In genomic region chr10:131055437-131055836, GRCh38 we compare ENCODE assay signal across 27 cellular contexts.
"Had no signal": no experiment of that assay in that cellular context is flagged by ENCODE, and none has a peak within 500 bp of the region (broad histone marks: within the 10 kb centered on the region; RNA-seq: fewer than 3 reads in every experiment).

No MANE protein-coding gene starts in this region.

- H3K27me3 ChIP-seq: colonic mucosa, foreskin keratinocyte, gastrocnemius medialis had no signal

- H3K27me3 Mint-ChIP-seq: dendritic cell treated with granulocyte-macrophage colony-stimulating factor and Interleukin-4, amounts not matched to agents 40 ng/mL and 50 ng/mL, for 4 days; effector memory CD8-positive, alpha-beta T cell had no signal

- H3K36me3 ChIP-seq: colonic mucosa, esophagus muscularis mucosa, esophagus squamous epithelium, gastrocnemius medialis, gastroesophageal sphincter, heart left ventricle, heart right ventricle had no signal

- DNase-seq: colonic mucosa; cortex of kidney; dermis blood vessel endothelial cell; dorsolateral prefrontal cortex; effector CD4-positive, alpha-beta T cell; effector CD8-positive, alpha-beta T cell; effector memory CD4-positive, alpha-beta T cell; effector memory CD8-positive, alpha-beta T cell; endodermal cell; erythroblast; esophagus squamous epithelium; foreskin fibroblast; foreskin keratinocyte; foreskin melanocyte; gastrocnemius medialis; glutamatergic neuron; heart left ventricle; heart right ventricle had no signal

- H3K27ac Mint-ChIP-seq: dendritic cell treated with granulocyte-macrophage colony-stimulating factor and Interleukin-4, amounts not matched to agents 40 ng/mL and 50 ng/mL, for 4 days; effector memory CD8-positive, alpha-beta T cell; endodermal cell had no signal

- FAIRE-seq: colon, endometrium, endothelial cell of umbilical vein, frontal cortex had no signal

- H3K4me3 ChIP-seq: colonic mucosa, coronary artery, dorsolateral prefrontal cortex, esophagus muscularis mucosa, esophagus squamous epithelium, gastrocnemius medialis, gastroesophageal sphincter, heart left ventricle, heart right ventricle had no signal

- H3K4me1 ChIP-seq: colonic mucosa, esophagus muscularis mucosa, esophagus squamous epithelium, foreskin keratinocyte, gastrocnemius medialis, gastroesophageal sphincter, heart left ventricle, heart right ventricle had no signal

- H3K9me3 ChIP-seq: colonic mucosa, esophagus squamous epithelium, gastrocnemius medialis had no signal

- H3K4me3 Mint-ChIP-seq: dendritic cell treated with granulocyte-macrophage colony-stimulating factor and Interleukin-4, amounts not matched to agents 40 ng/mL and 50 ng/mL, for 4 days; effector memory CD8-positive, alpha-beta T cell; endodermal cell had no signal

- H3K27ac ChIP-seq: colonic mucosa, coronary artery, dorsolateral prefrontal cortex, epithelial cell of prostate, esophagus muscularis mucosa, esophagus squamous epithelium, foreskin keratinocyte, gastrocnemius medialis, gastroesophageal sphincter, heart left ventricle, heart right ventricle had no signal
